1 cellular context compared by ENCODE assay signal in the genomic region with DNA sequence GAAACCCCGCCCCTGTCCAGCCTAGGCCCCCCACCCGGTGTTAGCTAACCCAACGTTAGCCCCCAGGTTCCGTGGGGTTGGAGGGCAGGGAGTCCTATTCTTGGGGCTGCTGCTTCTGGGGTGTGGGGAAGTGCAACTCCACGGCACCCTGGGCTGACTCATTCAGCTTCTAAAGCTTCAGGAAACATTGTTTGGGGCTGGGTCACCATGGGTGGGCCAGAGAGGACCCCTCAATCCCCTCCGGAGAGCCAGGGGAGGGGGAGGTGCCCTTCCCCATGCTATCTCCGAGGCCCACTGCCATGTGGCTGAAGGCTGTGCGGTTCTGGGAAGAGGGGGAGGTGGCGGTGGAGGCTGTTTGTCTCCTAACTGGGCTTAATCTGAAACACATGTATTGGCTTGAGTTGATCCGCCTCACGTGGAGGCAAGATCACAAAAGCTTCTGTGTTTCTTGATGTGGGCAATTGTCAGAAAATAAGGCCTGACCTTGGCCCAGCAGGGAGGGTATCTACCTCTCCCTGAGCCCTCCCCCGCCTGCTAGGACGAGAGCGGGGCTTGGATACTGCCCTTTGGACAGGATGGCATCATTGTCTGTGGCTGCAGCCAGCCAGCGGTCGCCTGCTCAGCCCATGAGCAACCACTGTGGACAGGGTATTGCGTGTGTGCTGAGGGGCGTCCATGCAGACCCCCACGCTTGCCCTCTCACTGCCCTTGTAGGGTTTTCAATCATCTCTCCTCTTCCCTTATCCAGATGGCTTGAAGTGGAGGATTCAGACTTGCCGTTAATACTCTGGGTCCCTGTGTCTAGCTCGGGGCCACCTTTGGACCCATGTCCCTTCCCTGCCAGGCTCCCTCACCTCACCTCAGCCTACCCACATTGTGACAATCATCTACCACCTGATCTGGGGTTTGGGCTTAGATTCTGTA.
A peak's percentile ranks its signal among the peaks of the same experiment; 100 is the strongest.
TF ChIP-seq lines count a peak whose summit lies in the region.

No MANE protein-coding gene starts in this region.

TF ChIP-seq in HepG2, 621 proteins besides CTCF, POLR2A, EP300 and RAD21 (continued from another document and continues in another):
- TF ChIP-seq ZNF18 (CRISPR knock-in tag; IDR thresholded peaks at IDR 0.05; ENCODE audit: insufficient replicate concordance) (no peak), ZFY (CRISPR knock-in tag; IDR thresholded peaks at IDR 0.05) (peak; percentile 62), HNF4A (CRISPR knock-in tag; IDR thresholded peaks at IDR 0.05) (peak; percentile 97), NFE2L2 (IDR thresholded peaks at IDR 0.05; ENCODE audit: low read length) (no peak), KMT2A (CRISPR knock-in tag; IDR thresholded peaks at IDR 0.05) (peak; percentile 36; the same call in 1 of the 2 replicates), ZNF33B (CRISPR knock-in tag; IDR thresholded peaks at IDR 0.05) (no peak), MIER3 (CRISPR knock-in tag; IDR thresholded peaks at IDR 0.05; ENCODE audit: borderline replicate concordance) (peak; percentile 55; the same call in 1 of the 2 replicates), ELF4 (CRISPR knock-in tag; IDR thresholded peaks at IDR 0.05; ENCODE audit: borderline replicate concordance) (no peak), ZIK1 (CRISPR knock-in tag; IDR thresholded peaks at IDR 0.05; ENCODE audit: borderline replicate concordance, low read depth) (no peak), KLF13 (CRISPR knock-in tag; IDR thresholded peaks at IDR 0.05) (no peak), ZNF891 (CRISPR knock-in tag; IDR thresholded peaks at IDR 0.05) (peak; percentile 50; the same call in 1 of the 2 replicates), ZNF205 (CRISPR knock-in tag; IDR thresholded peaks at IDR 0.05) (no peak), CEBPZ (IDR thresholded peaks at IDR 0.05; ENCODE audit: low read length) (no peak), KDM6A (CRISPR knock-in tag; IDR thresholded peaks at IDR 0.05; ENCODE audit: low read depth) (peak; percentile 90), MTA1 (CRISPR knock-in tag; IDR thresholded peaks at IDR 0.05; ENCODE audit: borderline replicate concordance) (peak; percentile 77), SMARCE1 (IDR thresholded peaks at IDR 0.05; ENCODE audit: borderline replicate concordance) (no peak), ATF5 (CRISPR knock-in tag; IDR thresholded peaks at IDR 0.05; ENCODE audit: low read depth) (no peak), PHF21A (CRISPR knock-in tag; IDR thresholded peaks at IDR 0.05) (peak; percentile 84), ZSCAN31 (CRISPR knock-in tag; IDR thresholded peaks at IDR 0.05; ENCODE audit: low read depth) (no peak), RXRB (CRISPR knock-in tag; IDR thresholded peaks at IDR 0.05; ENCODE audit: borderline replicate concordance) (peak; percentile 92), ARNT2 (CRISPR knock-in tag; IDR thresholded peaks at IDR 0.05; ENCODE audit: low read depth) (peak; percentile 35; the same call in 1 of the 2 replicates), AGO1 (IDR thresholded peaks at IDR 0.05; ENCODE audit: low read depth, low read length, poor library complexity, severe bottlenecking) (no peak), ZNF784 (CRISPR knock-in tag; IDR thresholded peaks at IDR 0.05; ENCODE audit: borderline replicate concordance) (no peak), SNAI1 (CRISPR knock-in tag; IDR thresholded peaks at IDR 0.05; ENCODE audit: borderline replicate concordance) (no peak; the same call in 1 of the 2 replicates), ZNF451 (CRISPR knock-in tag; IDR thresholded peaks at IDR 0.05) (no peak; the same call in 1 of the 2 replicates), ZNF709 (CRISPR knock-in tag; IDR thresholded peaks at IDR 0.05) (peak; percentile 39; the same call in 1 of the 2 replicates), JARID2 (CRISPR knock-in tag; IDR thresholded peaks at IDR 0.05; ENCODE audit: insufficient replicate concordance) (no peak), HNRNPUL1 (IDR thresholded peaks at IDR 0.05; ENCODE audit: low read depth, low read length) (no peak), ZNF644 (CRISPR knock-in tag; IDR thresholded peaks at IDR 0.05; ENCODE audit: low read depth) (peak; percentile 65; the same call in 1 of the 2 replicates), MZF1 (CRISPR knock-in tag; IDR thresholded peaks at IDR 0.05; ENCODE audit: borderline replicate concordance) (no peak), ZNF224 (CRISPR knock-in tag; IDR thresholded peaks at IDR 0.05) (no peak), SALL1 (CRISPR knock-in tag; IDR thresholded peaks at IDR 0.05) (peak; percentile 83), HOXA7 (CRISPR knock-in tag; IDR thresholded peaks at IDR 0.05) (no peak)
- TF ChIP-seq, protein P1, sequence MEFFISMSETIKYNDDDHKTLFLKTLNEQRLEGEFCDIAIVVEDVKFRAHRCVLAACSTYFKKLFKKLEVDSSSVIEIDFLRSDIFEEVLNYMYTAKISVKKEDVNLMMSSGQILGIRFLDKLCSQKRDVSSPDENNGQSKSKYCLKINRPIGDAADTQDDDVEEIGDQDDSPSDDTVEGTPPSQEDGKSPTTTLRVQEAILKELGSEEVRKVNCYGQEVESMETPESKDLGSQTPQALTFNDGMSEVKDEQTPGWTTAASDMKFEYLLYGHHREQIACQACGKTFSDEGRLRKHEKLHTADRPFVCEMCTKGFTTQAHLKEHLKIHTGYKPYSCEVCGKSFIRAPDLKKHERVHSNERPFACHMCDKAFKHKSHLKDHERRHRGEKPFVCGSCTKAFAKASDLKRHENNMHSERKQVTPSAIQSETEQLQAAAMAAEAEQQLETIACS (CRISPR knock-in tag; IDR thresholded peaks at IDR 0.05) = no peak; the same call in 1 of the 2 replicates
- TF ChIP-seq, protein P2, sequence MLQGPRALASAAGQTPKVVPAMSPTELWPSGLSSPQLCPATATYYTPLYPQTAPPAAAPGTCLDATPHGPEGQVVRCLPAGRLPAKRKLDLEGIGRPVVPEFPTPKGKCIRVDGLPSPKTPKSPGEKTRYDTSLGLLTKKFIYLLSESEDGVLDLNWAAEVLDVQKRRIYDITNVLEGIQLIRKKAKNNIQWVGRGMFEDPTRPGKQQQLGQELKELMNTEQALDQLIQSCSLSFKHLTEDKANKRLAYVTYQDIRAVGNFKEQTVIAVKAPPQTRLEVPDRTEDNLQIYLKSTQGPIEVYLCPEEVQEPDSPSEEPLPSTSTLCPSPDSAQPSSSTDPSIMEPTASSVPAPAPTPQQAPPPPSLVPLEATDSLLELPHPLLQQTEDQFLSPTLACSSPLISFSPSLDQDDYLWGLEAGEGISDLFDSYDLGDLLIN (CRISPR knock-in tag; IDR thresholded peaks at IDR 0.05; ENCODE audit: borderline replicate concordance) = no peak
- TF ChIP-seq, protein P3, sequence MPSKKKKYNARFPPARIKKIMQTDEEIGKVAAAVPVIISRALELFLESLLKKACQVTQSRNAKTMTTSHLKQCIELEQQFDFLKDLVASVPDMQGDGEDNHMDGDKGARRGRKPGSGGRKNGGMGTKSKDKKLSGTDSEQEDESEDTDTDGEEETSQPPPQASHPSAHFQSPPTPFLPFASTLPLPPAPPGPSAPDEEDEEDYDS (CRISPR knock-in tag; IDR thresholded peaks at IDR 0.05) = peak; percentile 72; the same call in 1 of the 2 replicates
- TF ChIP-seq, protein P4, sequence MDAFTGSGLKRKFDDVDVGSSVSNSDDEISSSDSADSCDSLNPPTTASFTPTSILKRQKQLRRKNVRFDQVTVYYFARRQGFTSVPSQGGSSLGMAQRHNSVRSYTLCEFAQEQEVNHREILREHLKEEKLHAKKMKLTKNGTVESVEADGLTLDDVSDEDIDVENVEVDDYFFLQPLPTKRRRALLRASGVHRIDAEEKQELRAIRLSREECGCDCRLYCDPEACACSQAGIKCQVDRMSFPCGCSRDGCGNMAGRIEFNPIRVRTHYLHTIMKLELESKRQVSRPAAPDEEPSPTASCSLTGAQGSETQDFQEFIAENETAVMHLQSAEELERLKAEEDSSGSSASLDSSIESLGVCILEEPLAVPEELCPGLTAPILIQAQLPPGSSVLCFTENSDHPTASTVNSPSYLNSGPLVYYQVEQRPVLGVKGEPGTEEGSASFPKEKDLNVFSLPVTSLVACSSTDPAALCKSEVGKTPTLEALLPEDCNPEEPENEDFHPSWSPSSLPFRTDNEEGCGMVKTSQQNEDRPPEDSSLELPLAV (CRISPR knock-in tag; conservative IDR thresholded peaks at IDR 0.05; ENCODE audit: low read depth) = no peak; the same call in 1 of the 2 replicates
- TF ChIP-seq, protein P5, sequence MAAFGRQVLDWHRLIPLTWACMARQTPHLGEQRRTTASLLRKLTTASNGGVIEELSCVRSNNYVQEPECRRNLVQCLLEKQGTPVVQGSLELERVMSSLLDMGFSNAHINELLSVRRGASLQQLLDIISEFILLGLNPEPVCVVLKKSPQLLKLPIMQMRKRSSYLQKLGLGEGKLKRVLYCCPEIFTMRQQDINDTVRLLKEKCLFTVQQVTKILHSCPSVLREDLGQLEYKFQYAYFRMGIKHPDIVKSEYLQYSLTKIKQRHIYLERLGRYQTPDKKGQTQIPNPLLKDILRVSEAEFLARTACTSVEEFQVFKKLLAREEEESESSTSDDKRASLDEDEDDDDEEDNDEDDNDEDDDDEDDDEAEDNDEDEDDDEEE (CRISPR knock-in tag; IDR thresholded peaks at IDR 0.05) = no peak
- TF ChIP-seq, protein P6, sequence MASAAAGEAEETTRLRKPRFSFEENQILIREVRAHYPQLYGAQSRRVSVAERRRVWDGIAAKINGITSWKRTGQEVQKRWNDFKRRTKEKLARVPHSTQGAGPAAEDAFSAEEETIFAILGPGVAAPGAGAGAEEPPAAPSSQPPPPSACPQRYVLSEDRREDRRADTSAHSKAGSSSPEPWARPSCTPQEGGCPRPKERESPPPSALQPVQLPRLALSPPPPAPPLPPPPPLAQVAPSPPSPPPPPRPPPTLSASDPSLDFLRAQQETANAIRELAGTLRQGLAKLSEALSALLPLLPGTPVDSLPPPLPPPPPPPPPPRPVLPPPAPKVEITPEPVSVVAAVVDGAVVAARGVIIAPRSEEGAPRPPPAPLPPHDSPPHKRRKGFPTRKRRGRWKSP (CRISPR knock-in tag; IDR thresholded peaks at IDR 0.05) = no peak; the same call in 1 of the 2 replicates
- TF ChIP-seq, protein P7, sequence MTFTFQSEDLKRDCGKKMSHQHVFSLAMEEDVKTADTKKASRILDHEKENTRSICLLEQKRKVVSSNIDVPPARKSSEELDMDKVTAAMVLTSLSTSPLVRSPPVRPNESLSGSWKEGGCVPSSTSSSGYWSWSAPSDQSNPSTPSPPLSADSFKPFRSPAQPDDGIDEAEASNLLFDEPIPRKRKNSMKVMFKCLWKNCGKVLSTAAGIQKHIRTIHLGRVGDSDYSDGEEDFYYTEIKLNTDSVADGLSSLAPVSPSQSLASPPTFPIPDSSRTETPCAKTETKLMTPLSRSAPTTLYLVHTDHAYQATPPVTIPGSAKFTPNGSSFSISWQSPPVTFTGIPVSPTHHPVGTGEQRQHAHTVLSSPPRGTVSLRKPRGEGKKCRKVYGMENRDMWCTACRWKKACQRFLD (CRISPR knock-in tag; IDR thresholded peaks at IDR 0.05; ENCODE audit: borderline replicate concordance) = no peak
